Comparison of ENCODE assay signal across 22 cellular contexts in genomic region chr9:89716559-89716958, GRCh38.
DNase-seq lines count a peak whose midpoint lies in the region; ATAC-seq lines count a peak whose summit lies in the region.
"Had no signal": no experiment of that assay in that cellular context is flagged by ENCODE, and none has a peak within 500 bp of the region (broad histone marks: within the 10 kb centered on the region; RNA-seq: fewer than 3 reads in every experiment).

No MANE protein-coding gene starts in this region.

- ATAC-seq in GM18502 (IDR thresholded peaks at IDR 0.05; ENCODE audit: poor library complexity, unreplicated experiment), result peak; percentile 63
- peak; percentile 67 for ATAC-seq in GM21723 (IDR thresholded peaks at IDR 0.05; ENCODE audit: unreplicated experiment)
- ATAC-seq in HG03354 (IDR thresholded peaks at IDR 0.05; ENCODE audit: poor library complexity, severe bottlenecking, unreplicated experiment), result peak; percentile 50
- peak; percentile 55 to 73 for ATAC-seq in naive B cell (ENCODE audit: low read depth in 2 of 2)
- no peak for ATAC-seq in right cardiac atrium
- ATAC-seq in GM19467 (IDR thresholded peaks at IDR 0.05; ENCODE audit: unreplicated experiment), result no peak
- ATAC-seq: left lobe of liver had no signal

- no peaks in the 10 kb centered on the region for H3K79me1 ChIP-seq in mesenchymal stem cell (replicated peaks; ENCODE audit: low read length, poor library complexity, severe bottlenecking)

- intact Hi-C loops in right cardiac atrium (cut with DNase I), result no loop called here

- H3K14ac ChIP-seq in mesenchymal stem cell (ENCODE audit: low read length in 2 of 2), result no peak overlapping the region

- no peak overlapping the region for H3K4me2 ChIP-seq in mesenchymal stem cell (ENCODE audit: low read length, poor library complexity, severe bottlenecking)

- H4K91ac ChIP-seq in mesenchymal stem cell (ENCODE audit: low read length), result no peak overlapping the region

- no peak overlapping the region for H3K4me3 ChIP-seq in right cardiac atrium (ENCODE audit: low read length)
- no peak overlapping the region for H3K4me3 ChIP-seq in mesenchymal stem cell (ENCODE audit: insufficient read depth in 1 of 2, low read depth in 1 of 2, low read length in 2 of 2)
- H3K4me3 ChIP-seq: sigmoid colon had no signal

- H3K27me3 Mint-ChIP-seq in naive B cell, result no peaks in the 10 kb centered on the region
- H3K27me3 Mint-ChIP-seq: CD4-positive, alpha-beta T cell had no signal

- H3K27me3 ChIP-seq in right cardiac atrium (ENCODE audit: control insufficient read depth, insufficient read depth) (no peaks in the 10 kb centered on the region), mesenchymal stem cell (ENCODE audit: control insufficient read depth in 1 of 2, insufficient read depth in 1 of 2, low read length in 2 of 2) (peaks cover 9 to 28% of the 10 kb centered on the region in 2 experiments)
- H3K27me3 ChIP-seq: sigmoid colon had no signal

- peaks cover 6 to 16% (median 11%) of the 10 kb centered on the region in 3 donors for H3K4me1 Mint-ChIP-seq in naive B cell
- H3K4me1 Mint-ChIP-seq: brain had no signal

- no peak overlapping the region for H3K27ac Mint-ChIP-seq in naive B cell
- H3K27ac Mint-ChIP-seq: activated T-cell treated with anti-CD3 and anti-CD28 coated beads, Interleukin-2, amount 50 U/mL, for 72 hours; CD4-positive, alpha-beta T cell had no signal

- H3K4ac ChIP-seq in mesenchymal stem cell (ENCODE audit: low read depth in 1 of 2, low read length in 2 of 2), result no peak overlapping the region

- no peak overlapping the region for H2BK120ac ChIP-seq in mesenchymal stem cell (ENCODE audit: low read depth, low read length)

- no peaks in the 10 kb centered on the region for H3K9me3 Mint-ChIP-seq in naive B cell
- H3K9me3 Mint-ChIP-seq: CD4-positive, alpha-beta T cell had no signal

- H3K27ac ChIP-seq in right cardiac atrium (ENCODE audit: low read length), result no peak overlapping the region
- H3K27ac ChIP-seq in mesenchymal stem cell (ENCODE audit: low read length, poor library complexity, severe bottlenecking), result no peak overlapping the region
- H3K27ac ChIP-seq: RWPE1, sigmoid colon had no signal

- 83% methylated on average over 3 of the region's 3 CpGs for WGBS in right cardiac atrium
- WGBS in mesenchymal stem cell, result 94% methylated on average over 3 of the region's 3 CpGs

- H3K23ac ChIP-seq in mesenchymal stem cell (ENCODE audit: low read length in 2 of 2), result no peak overlapping the region

- H2BK15ac ChIP-seq in mesenchymal stem cell (ENCODE audit: low read depth, poor library complexity, severe bottlenecking), result no peak overlapping the region

- H2AFZ ChIP-seq in mesenchymal stem cell (ENCODE audit: low read depth, low read length), result no peak overlapping the region

- no peak overlapping the region for H2AK5ac ChIP-seq in mesenchymal stem cell (ENCODE audit: low read length, severe bottlenecking)

- H2BK12ac ChIP-seq in mesenchymal stem cell (ENCODE audit: low read length in 2 of 2), result no peak overlapping the region

- H3K36me3 ChIP-seq in mesenchymal stem cell (ENCODE audit: control insufficient read depth in 1 of 2, insufficient read depth in 2 of 2, low read depth in 1 of 2, low read length in 2 of 2), result no peaks in the 10 kb centered on the region
- H3K36me3 ChIP-seq: sigmoid colon had no signal

- no peak overlapping the region for H3K4me3 Mint-ChIP-seq in naive B cell
- H3K4me3 Mint-ChIP-seq: activated T-cell treated with anti-CD3 and anti-CD28 coated beads, Interleukin-2, amount 50 U/mL, for 72 hours; brain; CD4-positive, alpha-beta T cell had no signal

- H3K4me1 ChIP-seq in right cardiac atrium (ENCODE audit: control insufficient read depth, insufficient read depth, low read length) (peaks cover 3% of the 10 kb centered on the region), mesenchymal stem cell (ENCODE audit: control insufficient read depth, insufficient read depth, low read depth, low read length) (peaks cover 3% of the 10 kb centered on the region)

- H4K8ac ChIP-seq in mesenchymal stem cell (ENCODE audit: low read length), result no peak overlapping the region

- no peak overlapping the region for H2BK5ac ChIP-seq in mesenchymal stem cell (ENCODE audit: low read depth, low read length, poor library complexity, severe bottlenecking)

- H3K9me3 ChIP-seq in right cardiac atrium (ENCODE audit: control insufficient read depth, low read length), result no peaks in the 10 kb centered on the region
- H3K9me3 ChIP-seq in mesenchymal stem cell (ENCODE audit: control insufficient read depth, low read length), result no peaks in the 10 kb centered on the region
- H3K9me3 ChIP-seq: sigmoid colon had no signal

- H3K9ac ChIP-seq in mesenchymal stem cell (ENCODE audit: low read length), result no peak overlapping the region

- H3K18ac ChIP-seq in mesenchymal stem cell (ENCODE audit: low read depth in 1 of 2, low read length in 2 of 2), result no peak overlapping the region

- DNase-seq in naive B cell (no peak), right cardiac atrium (no peak), mesenchymal stem cell (no peak)
- DNase-seq: activated CD4-positive, alpha-beta T cell treated with anti-CD3 and anti-CD28 coated beads for 1 hour; activated naive CD4-positive, alpha-beta T cell treated with Interleukin-2 at 50 U/mL for 16 hours; activated T-cell treated with anti-CD3 and anti-CD28 coated beads, Interleukin-2, amount 50 U/mL, for 72 hours; CD4-positive, alpha-beta T cell; mesendoderm; NCI-H1105 treated with DMSO at 0.1 percent for 48 hours; NCI-H1930; NCI-H526 treated with DMSO at 0.1 percent for 48 hours; sigmoid colon; stimulated activated CD4-positive, alpha-beta T cell treated with anti-CD3 and anti-CD28 coated beads, Interleukin-4, amount 100 ng/mL, for 4 hours; stimulated activated naive CD4-positive, alpha-beta T cell treated with Interleukin-2 at 50 U/mL for 16 hours; T-helper 1 cell had no signal

- no peaks in the 10 kb centered on the region for H3K36me3 Mint-ChIP-seq in naive B cell
- H3K36me3 Mint-ChIP-seq: brain had no signal

Comparison
In these comparisons a context has a peak if more than half of its experiments do, and no peak if none do; other contexts are left out.
1. ATAC-seq: peak in GM18502 (single experiment), GM21723 (single experiment), HG03354 (single experiment) and naive B cell (2 of 2); none in right cardiac atrium (0 of 2) and GM19467 (single experiment).